ENCODE assay signal across 2 cellular contexts in genomic region chr2:108279468-108279867, GRCh38.
TF ChIP-seq lines count a peak whose summit lies in the region.

No MANE protein-coding gene starts in this region.

TF ChIP-seq in GM23338, 12 proteins besides CTCF, POLR2A, EP300 and RAD21:
- TF ChIP-seq REST (IDR thresholded peaks at IDR 0.05; ENCODE audit: unreplicated experiment) (no peak), POLR2AphosphoS5 (IDR thresholded peaks at IDR 0.05; ENCODE audit: low read depth) (no peak)

TF ChIP-seq in GM12878, 131 proteins besides CTCF, POLR2A, EP300 and RAD21:
- TF ChIP-seq MLLT1 (IDR thresholded peaks at IDR 0.05): no peak
- no peak for TF ChIP-seq CHD1 (IDR thresholded peaks at IDR 0.05; ENCODE audit: low read depth, low read length)
- TF ChIP-seq ZBTB40 (IDR thresholded peaks at IDR 0.05; ENCODE audit: borderline replicate concordance): peak; percentile 49
- no peak for TF ChIP-seq E4F1 (IDR thresholded peaks at IDR 0.05; ENCODE audit: borderline replicate concordance, partially characterized antibody)
- TF ChIP-seq ATF7 (IDR thresholded peaks at IDR 0.05; ENCODE audit: low read depth): no peak
